ENCODE assay signal across 17 cellular contexts in genomic region chr1:159949891-159950480, GRCh38. TPM values are rescaled to one million over a fixed set of nuclear protein-coding genes. Genes with fewer than 3 reads are reported as not detected.
DNase-seq lines count a peak whose midpoint lies in the region; ATAC-seq and TF ChIP-seq lines count a peak whose summit lies in the region.
"Had no signal": no experiment of that assay in that cellular context is flagged by ENCODE, and none has a peak within 500 bp of the region (broad histone marks: within the 10 kb centered on the region; RNA-seq: fewer than 3 reads in every experiment).

No MANE protein-coding gene starts in this region.

- H3K9me3 Mint-ChIP-seq in activated naive CD4-positive, alpha-beta T cell treated with anti-CD3 and anti-CD28 coated beads, Interleukin-2, amount 10 ng/mL, durations not matched to agents 7 days and 5 days, result no peaks in the 10 kb centered on the region

- CTCF ChIA-PET in activated naive CD4-positive, alpha-beta T cell treated with anti-CD3 and anti-CD28 coated beads, Interleukin-2, amount 10 ng/mL, durations not matched to agents 7 days and 5 days (lab: Charles Lee), result interaction anchor here (0.7 kb wide), 1 partner anchor 58 kb away, joined by 4 read pairs; no protein-coding TSS in a partner anchor

- H3K4me1 Mint-ChIP-seq in T-helper 17 cell, result peaks cover 20% of the 10 kb centered on the region
- H3K4me1 Mint-ChIP-seq in activated naive CD4-positive, alpha-beta T cell treated with anti-CD3 and anti-CD28 coated beads, Interleukin-2, amount 10 ng/mL, durations not matched to agents 7 days and 5 days, result peaks cover 7% of the 10 kb centered on the region

- H3K36me3 Mint-ChIP-seq in T-helper 17 cell (ENCODE audit: low read depth), result peaks cover 11% of the 10 kb centered on the region
- H3K36me3 Mint-ChIP-seq in activated naive CD4-positive, alpha-beta T cell treated with anti-CD3 and anti-CD28 coated beads, Interleukin-2, amount 10 ng/mL, durations not matched to agents 7 days and 5 days, result no peaks in the 10 kb centered on the region

- peaks cover 0 to 16% (median 12%) of the 10 kb centered on the region in 9 donors for H3K4me1 ChIP-seq in heart right ventricle
- H3K4me1 ChIP-seq in upper lobe of right lung, result peaks cover 11% of the 10 kb centered on the region

- H3K4me3 ChIP-seq in heart right ventricle, result no peak overlapping the region
- no peak overlapping the region for H3K4me3 ChIP-seq in upper lobe of right lung
- H3K4me3 ChIP-seq: HAP-1 had no signal

- peak overlapping the region; percentile 11 for H3K27ac Mint-ChIP-seq in T-helper 17 cell
- no peak overlapping the region for H3K27ac Mint-ChIP-seq in activated naive CD4-positive, alpha-beta T cell treated with anti-CD3 and anti-CD28 coated beads, Interleukin-2, amount 10 ng/mL, durations not matched to agents 7 days and 5 days

- intact Hi-C loops in cardiac septum (cut with DNase I) (loop anchor here (5.0 kb wide), 1 partner anchor 153 kb away; no protein-coding TSS in a partner anchor), heart right ventricle (cut with DNase I) (loop anchor here in 6 of 10 donors (5.0 kb wide), 2 partner anchors 148 to 153 kb away; partner anchors contain the start of gene FCRL6 (in 2 of the 6)), upper lobe of right lung (cut with DNase I) (no loop called here)

- H3K36me3 ChIP-seq in heart right ventricle, result no peaks in the 10 kb centered on the region
- H3K36me3 ChIP-seq in upper lobe of right lung, result no peaks in the 10 kb centered on the region
- H3K36me3 ChIP-seq: HAP-1 had no signal

- peaks cover 64% of the 10 kb centered on the region for H3K27me3 Mint-ChIP-seq in T-helper 17 cell
- H3K27me3 Mint-ChIP-seq in activated naive CD4-positive, alpha-beta T cell treated with anti-CD3 and anti-CD28 coated beads, Interleukin-2, amount 10 ng/mL, durations not matched to agents 7 days and 5 days, result peaks cover 75% of the 10 kb centered on the region

- no peak for TF ChIP-seq CTCF in heart right ventricle (IDR thresholded peaks at IDR 0.05)
- no peak for TF ChIP-seq CTCF in upper lobe of right lung (IDR thresholded peaks at IDR 0.05)

- 92 to 95% methylated on average over 4 of the region's 4 CpGs for WGBS in heart right ventricle, 2 donors

- H3K27me3 ChIP-seq in heart right ventricle (peaks cover 0 to 39% (median 20%) of the 10 kb centered on the region in 7 donors), upper lobe of right lung (peaks cover 3% of the 10 kb centered on the region)

- no peaks in the 10 kb centered on the region for H3K9me3 ChIP-seq in heart right ventricle
- H3K9me3 ChIP-seq in T-helper 17 cell (ENCODE audit: control insufficient read depth, low read length, poor library complexity, severe bottlenecking), result no peaks in the 10 kb centered on the region
- no peaks in the 10 kb centered on the region for H3K9me3 ChIP-seq in upper lobe of right lung
- H3K9me3 ChIP-seq: HAP-1 had no signal

- no peak overlapping the region for H3K4me3 Mint-ChIP-seq in T-helper 17 cell
- no peak overlapping the region for H3K4me3 Mint-ChIP-seq in activated naive CD4-positive, alpha-beta T cell treated with anti-CD3 and anti-CD28 coated beads, Interleukin-2, amount 10 ng/mL, durations not matched to agents 7 days and 5 days
- H3K4me3 Mint-ChIP-seq: CD14-positive monocyte had no signal

- DNase-seq in cardiac septum (ENCODE audit: low spot score), result peak; percentile 61
- DNase-seq in heart right ventricle, result no peak
- no peak for DNase-seq in T-helper 17 cell
- peak; percentile 20 for DNase-seq in islet precursor cell
- no peak for DNase-seq in upper lobe of right lung
- no peak for DNase-seq in activated naive CD4-positive, alpha-beta T cell treated with anti-CD3 and anti-CD28 coated beads, Interleukin-2, amount 10 ng/mL, durations not matched to agents 7 days and 5 days
- DNase-seq: DMS53; NCI-H1105; NCI-H1694 treated with DMSO at 0.1 percent for 48 hours; NCI-H69; NK-92 treated with Interleukin-12 subunit alpha and Interleukin-12 subunit beta, amount 100 ng/mL, for 24 hours; Right ventricle myocardium superior had no signal

- H3K27ac ChIP-seq in heart right ventricle (no peak overlapping the region), upper lobe of right lung (no peak overlapping the region)

- ATAC-seq in heart right ventricle (no peak), T-helper 17 cell (no peak), upper lobe of right lung (peak; percentile 22), HG02870 (IDR thresholded peaks at IDR 0.05; ENCODE audit: unreplicated experiment) (no peak), HG02588 (IDR thresholded peaks at IDR 0.05; ENCODE audit: unreplicated experiment) (no peak)
- ATAC-seq: Panc1 had no signal

RNA-seq across cellular contexts. Expression of gene SLAMF9, which starts 4.1 kb away (rescaled TPM):
- total RNA-seq in cardiac septum (not detected), heart right ventricle (not detected), T-helper 17 cell (not detected), upper lobe of right lung (not detected)
- polyA plus RNA-seq in heart right ventricle, result under 1 TPM in 1 of 2 donors, not detected in 1; 0.13 TPM
- total RNA-seq: Right ventricle myocardium superior had no signal
- polyA plus RNA-seq: CD14-positive monocyte had no signal

RNA-seq across cellular contexts. Expression of gene IGSF9, which starts 4.6 kb away (rescaled TPM):
- not detected for total RNA-seq in cardiac septum
- total RNA-seq in heart right ventricle, result under 1 TPM in 3 of 10 donors, not detected in 7; 0.07 to 0.15 (median 0.08) TPM
- under 1 TPM; 0.03 to 0.15 TPM for polyA plus RNA-seq in heart right ventricle
- total RNA-seq in T-helper 17 cell, result under 1 TPM in 1 of 2 donors, not detected in 1; 0.07 TPM
- total RNA-seq in upper lobe of right lung, result 2.2 TPM
- polyA plus RNA-seq: CD14-positive monocyte had no signal

RNA-seq across cellular contexts. Expression of gene TAGLN2, which starts 24.7 kb away (rescaled TPM):
- total RNA-seq in cardiac septum (103 TPM), heart right ventricle (100 to 1,000 TPM in 4 of 10 donors, 10 to 100 TPM in 6; 65.9 to 228 (median 92.5) TPM), T-helper 17 cell (100 to 1,000 TPM; 515 to 717 TPM), upper lobe of right lung (435 TPM)
- polyA plus RNA-seq in heart right ventricle, result 100 to 1,000 TPM; 131 to 283 TPM

RNA-seq across cellular contexts. Expression of gene CFAP45, which starts 50.0 kb away (rescaled TPM):
- 0.32 TPM for total RNA-seq in cardiac septum
- 1 to 10 TPM in 1 of 10 donors, under 1 TPM in 9; 0.17 to 1.5 (median 0.47) TPM for total RNA-seq in heart right ventricle
- 1 to 10 TPM in 1 of 2 donors, under 1 TPM in 1; 0.70 to 1.4 TPM for polyA plus RNA-seq in heart right ventricle
- total RNA-seq in T-helper 17 cell, result 1 to 10 TPM; 4.6 to 6.3 TPM
- total RNA-seq in upper lobe of right lung, result 1.9 TPM

Comparison
In these comparisons a context has a peak if more than half of its experiments do, and no peak if none do; other contexts are left out.
1. DNase-seq: peak in cardiac septum (single experiment) and islet precursor cell (single experiment); none in heart right ventricle (0 of 2), T-helper 17 cell (0 of 3), upper lobe of right lung (single experiment) and activated naive CD4-positive, alpha-beta T cell treated with anti-CD3 and anti-CD28 coated beads, Interleukin-2, amount 10 ng/mL, durations not matched to agents 7 days and 5 days (single experiment).